Comparison of ENCODE assay signal across 8 cellular contexts in the genomic region with DNA sequence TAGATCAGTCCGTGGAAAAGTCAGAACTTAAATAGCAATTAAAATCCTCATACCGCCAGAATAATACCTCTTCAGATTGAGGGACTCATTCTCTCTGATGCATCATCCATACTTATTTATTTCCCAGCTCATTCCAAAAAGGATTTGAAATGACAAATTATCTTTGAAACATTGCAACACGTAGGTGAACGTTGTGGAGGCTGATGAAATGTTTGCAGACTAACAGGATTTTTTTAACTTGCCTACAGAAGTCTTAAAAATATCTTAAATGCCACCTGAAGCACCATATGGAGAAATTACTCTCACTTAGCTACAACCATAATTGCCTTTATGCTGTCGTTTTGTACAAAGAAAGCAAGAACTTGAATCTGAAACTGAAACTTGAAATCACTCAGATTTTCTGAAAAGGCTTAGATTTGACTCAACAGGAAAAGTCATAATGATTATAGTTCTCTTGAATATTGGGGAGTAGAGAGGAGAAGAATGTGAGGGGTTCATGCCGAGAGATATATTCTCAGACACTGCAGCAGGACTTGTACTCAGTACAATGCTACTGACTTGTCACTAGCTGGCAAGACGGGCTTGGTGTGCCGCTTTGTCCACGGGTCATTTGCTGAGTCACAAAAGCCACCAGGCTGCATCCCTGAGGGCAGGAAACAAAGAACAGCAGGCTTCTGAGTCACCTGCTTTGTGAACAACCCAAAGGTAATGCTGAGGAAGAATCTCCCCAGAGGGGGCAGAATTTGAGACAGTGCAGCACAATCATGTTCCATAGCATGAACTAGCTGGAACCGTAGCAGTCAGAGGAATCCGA. TPM values are rescaled to one million over a fixed set of nuclear protein-coding genes. Genes with fewer than 3 reads are reported as not detected.
DNase-seq lines count a peak whose midpoint lies in the region; ATAC-seq and TF ChIP-seq lines count a peak whose summit lies in the region.

No MANE protein-coding gene starts in this region.

- peak overlapping the region; percentile 71 for H3K27ac Mint-ChIP-seq in endodermal cell
- H3K27ac Mint-ChIP-seq in naive thymus-derived CD8-positive, alpha-beta T cell, result peak overlapping the region in 8 of 10 donors; percentile 15 to 87 (median 42)

- DNase-seq in NK-92 treated with Interleukin-12 subunit alpha and Interleukin-12 subunit beta, amount 100 ng/mL, for 24 hours (lab: John Stamatoyannopoulos, UW), result peak; percentile 80
- DNase-seq in NK-92 (lab: John Stamatoyannopoulos, UW; ENCODE audit: unreplicated experiment), result no peak
- DNase-seq in NCI-H2107 treated with DMSO at 0.1 percent for 48 hours (lab: John Stamatoyannopoulos, UW; ENCODE audit: unreplicated experiment), result peak; percentile 58
- peak; percentile 55 to 66 for DNase-seq in activated CD4-positive, alpha-beta T cell treated with anti-CD3 and anti-CD28 coated beads, Interleukin-2, amount 50 U/mL, for 48 hours
- peak; percentile 91 for DNase-seq in endodermal cell
- peak in 7 of 10 donors; percentile 6 to 22 (median 17) for DNase-seq in naive thymus-derived CD8-positive, alpha-beta T cell

- no peaks in the 10 kb centered on the region for H3K9me3 Mint-ChIP-seq in endodermal cell
- H3K9me3 Mint-ChIP-seq in naive thymus-derived CD8-positive, alpha-beta T cell, result no peaks in the 10 kb centered on the region

- ATAC-seq in HG02852 (IDR thresholded peaks at IDR 0.05; ENCODE audit: unreplicated experiment), result peak; percentile 75
- peak; percentile 37 to 81 for ATAC-seq in naive thymus-derived CD8-positive, alpha-beta T cell

- H3K27me3 ChIP-seq in endodermal cell (ENCODE audit: control insufficient read depth, insufficient read depth, low read length, poor library complexity, severe bottlenecking) (no peaks in the 10 kb centered on the region), subcutaneous abdominal adipose tissue (ENCODE audit: control insufficient read depth in 5 of 5, insufficient read depth in 4 of 5, low read length in 5 of 5) (peaks cover 0 to 9% (median 0%) of the 10 kb centered on the region in 5 donors)

- H3K4me1 ChIP-seq in endodermal cell (ENCODE audit: control insufficient read depth, insufficient read depth, low read length) (peaks cover 18% of the 10 kb centered on the region), subcutaneous abdominal adipose tissue (ENCODE audit: control insufficient read depth in 5 of 5, insufficient read depth in 5 of 5, low read length in 5 of 5) (peaks cover 0 to 4% (median 2%) of the 10 kb centered on the region in 5 donors)

- no peak overlapping the region for H3K27ac ChIP-seq in endodermal cell (ENCODE audit: low read depth, low read length)
- H3K27ac ChIP-seq in subcutaneous abdominal adipose tissue (ENCODE audit: low read depth, low read length), result no peak overlapping the region

- H3K36me3 Mint-ChIP-seq in endodermal cell (ENCODE audit: low read depth), result no peaks in the 10 kb centered on the region
- no peaks in the 10 kb centered on the region for H3K36me3 Mint-ChIP-seq in naive thymus-derived CD8-positive, alpha-beta T cell

- no peaks in the 10 kb centered on the region for H3K36me3 ChIP-seq in endodermal cell (ENCODE audit: control insufficient read depth, insufficient read depth, low read length)
- H3K36me3 ChIP-seq in subcutaneous abdominal adipose tissue (ENCODE audit: control insufficient read depth in 5 of 5, insufficient read depth in 5 of 5, low read length in 5 of 5), result no peaks in the 10 kb centered on the region

- H3K27me3 Mint-ChIP-seq in endodermal cell (ENCODE audit: insufficient read depth), result peaks cover 7% of the 10 kb centered on the region
- H3K27me3 Mint-ChIP-seq in naive thymus-derived CD8-positive, alpha-beta T cell, result peaks cover 0 to 2% (median 0%) of the 10 kb centered on the region in 5 donors

- H3K4me3 ChIP-seq in endodermal cell (ENCODE audit: low read length) (no peak overlapping the region), subcutaneous abdominal adipose tissue (ENCODE audit: low read depth in 1 of 5, low read length in 5 of 5) (peak overlapping the region; percentile 2 to 64 (median 52))

- peak; percentile 63 for TF ChIP-seq CTCF in endodermal cell (conservative IDR thresholded peaks at IDR 0.05)

- peaks cover 44% of the 10 kb centered on the region for H3K4me1 Mint-ChIP-seq in endodermal cell
- peaks cover 5 to 11% (median 10%) of the 10 kb centered on the region in 4 donors for H3K4me1 Mint-ChIP-seq in naive thymus-derived CD8-positive, alpha-beta T cell

- H3K9me3 ChIP-seq in endodermal cell (ENCODE audit: control insufficient read depth, low read length), result no peaks in the 10 kb centered on the region
- no peaks in the 10 kb centered on the region for H3K9me3 ChIP-seq in subcutaneous abdominal adipose tissue (ENCODE audit: control insufficient read depth in 5 of 5, low read length in 5 of 5)

- H3K4me3 Mint-ChIP-seq in endodermal cell, result no peak overlapping the region
- peak overlapping the region; percentile 29 to 75 (median 59) for H3K4me3 Mint-ChIP-seq in naive thymus-derived CD8-positive, alpha-beta T cell

- POLR2A ChIA-PET in naive thymus-derived CD8-positive, alpha-beta T cell (lab: Charles Lee), result no interaction called here

- H3K9ac ChIP-seq in endodermal cell (ENCODE audit: extremely low read depth, low read length, poor library complexity, severe bottlenecking), result peak overlapping the region; percentile 44
- peak overlapping the region in 2 of 5 donors; percentile 28 for H3K9ac ChIP-seq in subcutaneous abdominal adipose tissue (ENCODE audit: low read length in 5 of 5)

- WGBS in endodermal cell (ENCODE audit: insufficient coverage in 1 of 2, insufficient read length in 1 of 2), 2 experiments, result 52 to 63% methylated on average over 10 to 11 of the region's 11 CpGs

RNA-seq across cellular contexts. Expression of a gene that starts 7.1 kb away (rescaled TPM):
- total RNA-seq in endodermal cell, result 1 to 10 TPM in 1 of 2 donors, under 1 TPM in 1; 0.60 to 1.1 TPM
- polyA plus RNA-seq in endodermal cell (2013, experiment 1 of 2), result 3.8 TPM
- 1.4 TPM for polyA plus RNA-seq in endodermal cell (2013, experiment 2 of 2)
- total RNA-seq in naive thymus-derived CD8-positive, alpha-beta T cell, result under 1 TPM; 0.19 to 0.21 TPM
- polyA plus RNA-seq in naive thymus-derived CD8-positive, alpha-beta T cell, result under 1 TPM in 1 of 3 donors, not detected in 2; 0.42 TPM
